Comparison of ENCODE assay signal across 8 cellular contexts in genomic region chr17:42194133-42194899, GRCh38. TPM values are rescaled to one million over a fixed set of nuclear protein-coding genes. Genes with fewer than 3 reads are reported as not detected.
A peak's percentile ranks its signal among the peaks of the same experiment; 100 is the strongest.
DNase-seq lines count a peak whose midpoint lies in the region; ATAC-seq and TF ChIP-seq lines count a peak whose summit lies in the region.

GHDC (minus strand) TSS chr17:42194494; CDS start chr17:42193581, 913 bp downstream.

- H3K4me3 ChIP-seq in BJ (ENCODE audit: low read depth, low read length) (peak within 1 kb of the TSS; percentile 65), endocrine pancreas (ENCODE audit: control insufficient read depth, insufficient read depth, low read length) (peak within 1 kb of the TSS; percentile 66), mesodermal cell (ENCODE audit: extremely low read depth, insufficient read depth, low read length, poor library complexity, severe bottlenecking) (peak within 1 kb of the TSS; percentile 32)

- H3K27me3 ChIP-seq in BJ (ENCODE audit: control insufficient read depth, insufficient read depth, low read length) (no peaks in the 10 kb centered on the region), endocrine pancreas (ENCODE audit: control insufficient read depth, insufficient read depth, low read length) (no peaks in the 10 kb centered on the region)

- CTCF ChIA-PET in BJ (lab: Yijun Ruan, JAX), result interaction anchor here (0.6 to 3.8 kb wide), 3 partner anchors 10 to 286 kb away, joined by 3 to 35 read pairs (median 7); partner anchors contain the start of gene HCRT
- CTCF ChIA-PET in activated CD8-positive, alpha-beta memory T cell treated with anti-CD3 and anti-CD28 coated beads for 36 hours (lab: Charles Lee), result interaction anchor here (0.7 to 3.7 kb wide), 5 partner anchors 9 to 122 kb away, joined by 3 to 15 read pairs (median 5); partner anchors contain the start of genes HCRT and KCNH4

- 56 to 68% methylated on average over 15 to 19 of the region's 21 CpGs for WGBS in mesodermal cell (ENCODE audit: insufficient coverage in 2 of 2), 2 experiments

- TF ChIP-seq CTCF in BJ (IDR thresholded peaks at IDR 0.05; ENCODE audit: insufficient read depth, low read depth, low read length), result no peak

- peaks cover 2% of the 10 kb centered on the region; the same call in 1 of the 2 replicates for H3K36me3 ChIP-seq in BJ (ENCODE audit: control insufficient read depth, insufficient read depth, low read length)
- no peaks in the 10 kb centered on the region for H3K36me3 ChIP-seq in endocrine pancreas (ENCODE audit: control insufficient read depth, insufficient read depth, low read length)
- H3K36me3 ChIP-seq in mesodermal cell (ENCODE audit: control insufficient read depth, insufficient read depth, low read length), result no peaks in the 10 kb centered on the region

- POLR2A ChIA-PET in BJ (lab: Charles Lee), result interaction anchor here (0.6 kb wide), 1 partner anchor 349 kb away, joined by 3 read pairs; no protein-coding TSS in a partner anchor
- POLR2A ChIA-PET in activated CD8-positive, alpha-beta memory T cell treated with anti-CD3 and anti-CD28 coated beads for 36 hours (lab: Charles Lee), result interaction anchor here (0.6 to 1.3 kb wide), 8 partner anchors 9 to 114 kb away, joined by 3 to 4 read pairs (median 3); partner anchors contain the start of genes HCRT and KCNH4

- peak within 1 kb of the TSS; percentile 58 for H3K9ac ChIP-seq in endocrine pancreas (ENCODE audit: control insufficient read depth, insufficient read depth, low read length)

- H3K4me1 ChIP-seq in endocrine pancreas (ENCODE audit: control insufficient read depth, insufficient read depth, low read length) (no peaks in the 10 kb centered on the region), mesodermal cell (ENCODE audit: control insufficient read depth, insufficient read depth, low read length, poor library complexity, severe bottlenecking) (no peaks in the 10 kb centered on the region)

- DNase-seq in BJ (ENCODE audit: low read depth), result peak; percentile 28
- peak; percentile 87 for DNase-seq in GM19240 (ENCODE audit: insufficient read length, low spot score)
- peak; percentile 73 for DNase-seq in NK-92 treated with Interleukin-12 subunit alpha and Interleukin-12 subunit beta, amount 100 ng/mL, for 24 hours (lab: John Stamatoyannopoulos, UW)
- peak; percentile 52 for DNase-seq in stimulated activated CD8-positive, alpha-beta memory T cell treated with anti-CD3 and anti-CD28 coated beads, Interleukin-15, amount 100 ng/mL, for 24 hours (ENCODE audit: low read depth)

- peak; percentile 73 for ATAC-seq in HG03565 (IDR thresholded peaks at IDR 0.05; ENCODE audit: unreplicated experiment)

- H3K9me3 ChIP-seq in endocrine pancreas (ENCODE audit: control insufficient read depth, low read length) (no peaks in the 10 kb centered on the region), mesodermal cell (ENCODE audit: control insufficient read depth, low read length) (no peaks in the 10 kb centered on the region)

- no peak within 1 kb of the TSS for H3K27ac ChIP-seq in mesodermal cell (ENCODE audit: low read depth, low read length, severe bottlenecking)

RNA-seq across cellular contexts. Expression of gene GHDC, which starts in this region (rescaled TPM):
- polyA plus RNA-seq in BJ (2011; rRNA removed), result 9.0 and 16.5 TPM in 2 replicates
- 5.5 and 5.9 TPM in 2 replicates for polyA minus RNA-seq in BJ (2011; rRNA and poly(A)+ RNA removed)
- total RNA-seq in activated CD8-positive, alpha-beta memory T cell treated with anti-CD3 and anti-CD28 coated beads for 36 hours, result 10 to 100 TPM; 19.2 to 20.0 TPM
- polyA plus RNA-seq in mesodermal cell (2013, experiment 1 of 2), result 7.5 TPM
- 7.3 TPM for polyA plus RNA-seq in mesodermal cell (2013, experiment 2 of 2)

Comparison
In these comparisons a context has a peak if more than half of its experiments do, and no peak if none do; other contexts are left out.
1. DNase-seq: peak in every context shown above with its lines; median percentile 87 in GM19240; 73 in NK-92 treated with Interleukin-12 subunit alpha and Interleukin-12 subunit beta, amount 100 ng/mL, for 24 hours; 52 in stimulated activated CD8-positive, alpha-beta memory T cell treated with anti-CD3 and anti-CD28 coated beads, Interleukin-15, amount 100 ng/mL, for 24 hours; 28 in BJ.